34 cellular contexts compared by ENCODE assay signal in the genomic region with DNA sequence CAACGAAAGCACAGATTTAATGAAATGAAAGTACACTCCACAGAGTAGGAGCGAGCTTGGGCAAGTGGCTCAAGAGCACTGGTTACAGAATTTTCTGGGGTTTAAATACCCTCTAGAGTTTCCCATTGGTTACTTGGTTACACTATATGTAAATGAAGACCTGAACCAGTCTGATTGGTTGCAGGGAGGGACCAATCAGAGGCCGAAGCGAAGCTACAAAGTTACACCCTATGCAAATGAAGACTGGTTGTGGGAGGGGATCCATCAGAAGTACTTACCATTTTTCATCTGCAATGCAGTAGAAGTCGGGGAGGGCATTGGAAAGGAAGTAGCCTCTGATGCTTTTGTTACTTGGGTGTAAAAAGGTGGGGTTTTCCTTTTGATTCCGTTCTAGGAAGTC.
"Had no signal": no experiment of that assay in that cellular context is flagged by ENCODE, and none has a peak within 500 bp of the region (broad histone marks: within the 10 kb centered on the region; RNA-seq: fewer than 3 reads in every experiment).

No MANE protein-coding gene starts in this region.

- H3K4me3 ChIP-seq: adrenal gland, ascending aorta, body of pancreas, breast epithelium, cardiac muscle cell had no signal

- DNase-seq: activated effector memory CD4-positive, alpha-beta T cell treated with anti-CD3 and anti-CD28 coated beads, Interleukin-2, amount 50 U/mL, for 16 hours; activated effector memory CD4-positive, alpha-beta T cell treated with Interleukin-2 at 50 U/mL for 16 hours; activated gamma-delta T cell; activated gamma-delta T cell treated with Interleukin-2 at 50 U/mL for 16 hours; activated naive CD4-positive, alpha-beta T cell; activated naive CD4-positive, alpha-beta T cell treated with anti-CD3 and anti-CD28 coated beads for 36 hours; activated naive CD4-positive, alpha-beta T cell treated with anti-CD3 and anti-CD28 coated beads, Interleukin-2, amount 10 ng/mL, durations not matched to agents 7 days and 5 days; activated naive CD4-positive, alpha-beta T cell treated with anti-CD3 and anti-CD28 coated beads, Interleukin-2, amount 50 U/mL, for 16 hours; activated naive CD4-positive, alpha-beta T cell treated with Interleukin-2 at 50 U/mL for 16 hours; activated naive CD8-positive, alpha-beta T cell treated with anti-CD3 and anti-CD28 coated beads for 36 hours; activated naive CD8-positive, alpha-beta T cell treated with anti-CD3 and anti-CD28 coated beads, Interleukin-2, amount 10 ng/mL, durations not matched to agents 7 days and 5 days; activated naive CD8-positive, alpha-beta T cell treated with anti-CD3 and anti-CD28 coated beads, Interleukin-2, amount 50 U/mL, for 24 hours; activated T-cell treated with anti-CD3 and anti-CD28 coated beads, Interleukin-2, amount 50 U/mL, for 1 hour; activated T-cell treated with anti-CD3 and anti-CD28 coated beads, Interleukin-2, amount 50 U/mL, for 24 hours; activated T-cell treated with anti-CD3 and anti-CD28 coated beads, Interleukin-2, amount 50 U/mL, for 4 hours; activated T-cell treated with anti-CD3 and anti-CD28 coated beads, Interleukin-2, amount 50 U/mL, for 48 hours; activated T-cell treated with anti-CD3 and anti-CD28 coated beads, Interleukin-2, amount 50 U/mL, for 72 hours; adrenal gland; amniotic stem cell; amygdala; anterior cingulate cortex; aorta; body of pancreas; brain microvascular endothelial cell; caudate nucleus; central memory CD4-positive, alpha-beta T cell; cerebellar nuclear complex had no signal

- H3K27me3 ChIP-seq: adrenal gland, ascending aorta, body of pancreas, brain microvascular endothelial cell, cardiac muscle cell had no signal

- H3K27ac ChIP-seq: adrenal gland, ascending aorta, body of pancreas, brain microvascular endothelial cell, breast epithelium, cardiac muscle cell had no signal

- H3K36me3 ChIP-seq: adrenal gland, ascending aorta, brain microvascular endothelial cell, breast epithelium, cardiac muscle cell had no signal

- H3K4me1 ChIP-seq: adrenal gland, ascending aorta, body of pancreas, breast epithelium had no signal

- H3K9me3 ChIP-seq: adrenal gland, ascending aorta, body of pancreas, breast epithelium had no signal

- ATAC-seq: activated naive CD4-positive, alpha-beta T cell treated with anti-CD3 and anti-CD28 coated beads, Interleukin-2, amount 50 U/mL, for 72 hours; activated naive CD8-positive, alpha-beta T cell treated with anti-CD3 and anti-CD28 coated beads, Interleukin-2, amount 50 U/mL, for 24 hours; activated T-cell treated with anti-CD3 and anti-CD28 coated beads, Interleukin-2, amount 50 U/mL, for 4 hours; activated T-cell treated with anti-CD3 and anti-CD28 coated beads, Interleukin-2, amount 50 U/mL, for 72 hours; activated T-helper 17 cell treated with anti-CD3 and anti-CD28 coated beads, Interleukin-2, amount 50 U/mL, for 72 hours; body of pancreas had no signal

- FAIRE-seq: astrocyte, bronchial epithelial cell had no signal
